Comparison of ENCODE assay signal across 1 cellular context in the genomic region with DNA sequence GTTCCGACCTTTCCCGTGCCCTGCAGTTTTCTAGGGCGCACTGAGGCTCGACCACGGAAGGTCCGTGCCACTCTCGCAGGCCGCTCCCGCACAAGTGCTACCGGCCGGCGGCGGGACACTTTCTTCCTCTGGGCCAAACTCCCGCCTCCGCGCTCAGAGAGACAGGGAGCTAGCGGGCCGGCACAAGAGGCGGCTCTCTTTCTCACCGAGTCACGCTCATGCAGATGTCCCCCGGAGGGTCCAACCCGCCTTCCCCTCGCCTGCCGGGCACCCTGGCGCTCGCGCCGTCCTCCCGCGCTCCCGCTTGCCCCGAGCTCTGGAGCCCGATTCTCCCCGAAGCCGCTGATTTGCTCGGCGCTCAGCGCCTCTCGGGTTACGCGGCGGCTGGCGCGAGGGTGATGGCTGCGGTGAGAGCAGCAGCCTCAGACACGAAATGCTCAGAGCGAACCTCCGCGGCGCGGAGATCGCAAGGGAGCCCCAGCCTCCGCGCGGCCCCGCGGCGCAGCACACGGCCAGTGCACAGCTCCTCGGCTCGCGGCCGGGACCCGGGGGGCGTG.
TF ChIP-seq lines count a peak whose summit lies in the region.

No MANE protein-coding gene starts in this region.

TF ChIP-seq in HEK293, 187 proteins besides CTCF, POLR2A, EP300 and RAD21 (continued from another document):
- TF ChIP-seq KLF16 (tag by site-specific recombination; IDR thresholded peaks at IDR 0.05) (0 out of 2 replicates have a peak, but pooled peaks have one; percentile 21), ZSCAN30 (tag by site-specific recombination; IDR thresholded peaks at IDR 0.05) (no peak), GLIS1 (tag by site-specific recombination; IDR thresholded peaks at IDR 0.05) (0 out of 2 replicates have a peak, but pooled peaks have one; percentile 5), OSR2 (tag by site-specific recombination; IDR thresholded peaks at IDR 0.05) (no peak), ZNF777 (tag by site-specific recombination; IDR thresholded peaks at IDR 0.05; ENCODE audit: borderline replicate concordance) (no peak), ZBTB17 (tag by site-specific recombination; IDR thresholded peaks at IDR 0.05) (peak; percentile 94), ZNF626 (tag by site-specific recombination; IDR thresholded peaks at IDR 0.05) (no peak), ZNF114 (tag by site-specific recombination; IDR thresholded peaks at IDR 0.05) (no peak), ZNF394 (tag by site-specific recombination; IDR thresholded peaks at IDR 0.05; ENCODE audit: borderline replicate concordance) (0 out of 2 replicates have a peak, but pooled peaks have one; percentile 17), ZBTB20 (tag by site-specific recombination; IDR thresholded peaks at IDR 0.05) (peak; percentile 77), ZNF558 (tag by site-specific recombination; IDR thresholded peaks at IDR 0.05) (no peak), ZNF660 (tag by site-specific recombination; IDR thresholded peaks at IDR 0.05) (peak; percentile 17; the same call in 1 of the 2 replicates), SP7 (tag by site-specific recombination; IDR thresholded peaks at IDR 0.05) (peak; percentile 36; the same call in 1 of the 2 replicates), GLI4 (tag by site-specific recombination; IDR thresholded peaks at IDR 0.05) (no peak; the same call in 1 of the 2 replicates), ZEB2 (tag by site-specific recombination; IDR thresholded peaks at IDR 0.05) (peak; percentile 24; the same call in 1 of the 2 replicates), ZBTB8A (tag by site-specific recombination; IDR thresholded peaks at IDR 0.05) (peak; percentile 17)
- TF ChIP-seq, protein P1, sequence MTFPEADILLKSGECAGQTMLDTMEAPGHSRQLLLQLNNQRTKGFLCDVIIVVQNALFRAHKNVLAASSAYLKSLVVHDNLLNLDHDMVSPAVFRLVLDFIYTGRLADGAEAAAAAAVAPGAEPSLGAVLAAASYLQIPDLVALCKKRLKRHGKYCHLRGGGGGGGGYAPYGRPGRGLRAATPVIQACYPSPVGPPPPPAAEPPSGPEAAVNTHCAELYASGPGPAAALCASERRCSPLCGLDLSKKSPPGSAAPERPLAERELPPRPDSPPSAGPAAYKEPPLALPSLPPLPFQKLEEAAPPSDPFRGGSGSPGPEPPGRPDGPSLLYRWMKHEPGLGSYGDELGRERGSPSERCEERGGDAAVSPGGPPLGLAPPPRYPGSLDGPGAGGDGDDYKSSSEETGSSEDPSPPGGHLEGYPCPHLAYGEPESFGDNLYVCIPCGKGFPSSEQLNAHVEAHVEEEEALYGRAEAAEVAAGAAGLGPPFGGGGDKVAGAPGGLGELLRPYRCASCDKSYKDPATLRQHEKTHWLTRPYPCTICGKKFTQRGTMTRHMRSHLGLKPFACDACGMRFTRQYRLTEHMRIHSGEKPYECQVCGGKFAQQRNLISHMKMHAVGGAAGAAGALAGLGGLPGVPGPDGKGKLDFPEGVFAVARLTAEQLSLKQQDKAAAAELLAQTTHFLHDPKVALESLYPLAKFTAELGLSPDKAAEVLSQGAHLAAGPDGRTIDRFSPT (tag by site-specific recombination; IDR thresholded peaks at IDR 0.05), result 0 out of 2 replicates have a peak, but pooled peaks have one; percentile 22
- TF ChIP-seq, protein P2, sequence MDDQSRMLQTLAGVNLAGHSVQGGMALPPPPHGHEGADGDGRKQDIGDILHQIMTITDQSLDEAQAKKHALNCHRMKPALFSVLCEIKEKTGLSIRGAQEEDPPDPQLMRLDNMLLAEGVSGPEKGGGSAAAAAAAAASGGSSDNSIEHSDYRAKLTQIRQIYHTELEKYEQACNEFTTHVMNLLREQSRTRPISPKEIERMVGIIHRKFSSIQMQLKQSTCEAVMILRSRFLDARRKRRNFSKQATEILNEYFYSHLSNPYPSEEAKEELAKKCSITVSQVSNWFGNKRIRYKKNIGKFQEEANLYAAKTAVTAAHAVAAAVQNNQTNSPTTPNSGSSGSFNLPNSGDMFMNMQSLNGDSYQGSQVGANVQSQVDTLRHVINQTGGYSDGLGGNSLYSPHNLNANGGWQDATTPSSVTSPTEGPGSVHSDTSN (CRISPR knock-in tag; IDR thresholded peaks at IDR 0.05), result peak; percentile 23; the same call in 1 of the 2 replicates
- TF ChIP-seq, protein P3, sequence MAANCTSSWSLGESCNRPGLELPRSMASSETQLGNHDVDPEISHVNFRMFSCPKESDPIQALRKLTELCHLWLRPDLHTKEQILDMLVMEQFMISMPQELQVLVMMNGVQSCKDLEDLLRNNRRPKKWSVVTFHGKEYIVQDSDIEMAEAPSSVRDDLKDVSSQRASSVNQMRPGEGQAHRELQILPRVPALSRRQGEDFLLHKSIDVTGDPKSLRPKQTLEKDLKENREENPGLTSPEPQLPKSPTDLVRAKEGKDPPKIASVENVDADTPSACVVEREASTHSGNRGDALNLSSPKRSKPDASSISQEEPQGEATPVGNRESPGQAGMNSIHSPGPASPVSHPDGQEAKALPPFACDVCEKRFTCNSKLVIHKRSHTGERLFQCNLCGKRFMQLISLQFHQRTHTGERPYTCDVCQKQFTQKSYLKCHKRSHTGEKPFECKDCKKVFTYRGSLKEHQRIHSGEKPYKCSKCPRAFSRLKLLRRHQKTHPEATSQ (tag by site-specific recombination; IDR thresholded peaks at IDR 0.05), result no peak
- TF ChIP-seq, protein P4, sequence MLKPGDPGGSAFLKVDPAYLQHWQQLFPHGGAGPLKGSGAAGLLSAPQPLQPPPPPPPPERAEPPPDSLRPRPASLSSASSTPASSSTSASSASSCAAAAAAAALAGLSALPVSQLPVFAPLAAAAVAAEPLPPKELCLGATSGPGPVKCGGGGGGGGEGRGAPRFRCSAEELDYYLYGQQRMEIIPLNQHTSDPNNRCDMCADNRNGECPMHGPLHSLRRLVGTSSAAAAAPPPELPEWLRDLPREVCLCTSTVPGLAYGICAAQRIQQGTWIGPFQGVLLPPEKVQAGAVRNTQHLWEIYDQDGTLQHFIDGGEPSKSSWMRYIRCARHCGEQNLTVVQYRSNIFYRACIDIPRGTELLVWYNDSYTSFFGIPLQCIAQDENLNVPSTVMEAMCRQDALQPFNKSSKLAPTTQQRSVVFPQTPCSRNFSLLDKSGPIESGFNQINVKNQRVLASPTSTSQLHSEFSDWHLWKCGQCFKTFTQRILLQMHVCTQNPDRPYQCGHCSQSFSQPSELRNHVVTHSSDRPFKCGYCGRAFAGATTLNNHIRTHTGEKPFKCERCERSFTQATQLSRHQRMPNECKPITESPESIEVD (tag by site-specific recombination; IDR thresholded peaks at IDR 0.05), result no peak
- TF ChIP-seq, protein P5, sequence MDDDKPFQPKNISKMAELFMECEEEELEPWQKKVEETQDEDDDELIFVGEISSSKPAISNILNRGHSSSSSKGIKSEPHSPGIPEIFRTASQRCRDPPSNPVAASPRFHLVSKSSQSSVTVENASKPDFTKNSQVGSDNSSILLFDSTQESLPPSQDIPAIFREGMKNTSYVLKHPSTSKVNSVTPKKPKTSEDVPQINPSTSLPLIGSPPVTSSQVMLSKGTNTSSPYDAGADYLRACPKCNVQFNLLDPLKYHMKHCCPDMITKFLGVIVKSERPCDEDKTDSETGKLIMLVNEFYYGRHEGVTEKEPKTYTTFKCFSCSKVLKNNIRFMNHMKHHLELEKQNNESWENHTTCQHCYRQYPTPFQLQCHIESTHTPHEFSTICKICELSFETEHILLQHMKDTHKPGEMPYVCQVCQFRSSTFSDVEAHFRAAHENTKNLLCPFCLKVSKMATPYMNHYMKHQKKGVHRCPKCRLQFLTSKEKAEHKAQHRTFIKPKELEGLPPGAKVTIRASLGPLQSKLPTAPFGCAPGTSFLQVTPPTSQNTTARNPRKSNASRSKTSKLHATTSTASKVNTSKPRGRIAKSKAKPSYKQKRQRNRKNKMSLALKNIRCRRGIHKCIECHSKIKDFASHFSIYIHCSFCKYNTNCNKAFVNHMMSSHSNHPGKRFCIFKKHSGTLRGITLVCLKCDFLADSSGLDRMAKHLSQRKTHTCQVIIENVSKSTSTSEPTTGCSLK (tag by site-specific recombination; IDR thresholded peaks at IDR 0.05), result no peak
- TF ChIP-seq, protein P6, sequence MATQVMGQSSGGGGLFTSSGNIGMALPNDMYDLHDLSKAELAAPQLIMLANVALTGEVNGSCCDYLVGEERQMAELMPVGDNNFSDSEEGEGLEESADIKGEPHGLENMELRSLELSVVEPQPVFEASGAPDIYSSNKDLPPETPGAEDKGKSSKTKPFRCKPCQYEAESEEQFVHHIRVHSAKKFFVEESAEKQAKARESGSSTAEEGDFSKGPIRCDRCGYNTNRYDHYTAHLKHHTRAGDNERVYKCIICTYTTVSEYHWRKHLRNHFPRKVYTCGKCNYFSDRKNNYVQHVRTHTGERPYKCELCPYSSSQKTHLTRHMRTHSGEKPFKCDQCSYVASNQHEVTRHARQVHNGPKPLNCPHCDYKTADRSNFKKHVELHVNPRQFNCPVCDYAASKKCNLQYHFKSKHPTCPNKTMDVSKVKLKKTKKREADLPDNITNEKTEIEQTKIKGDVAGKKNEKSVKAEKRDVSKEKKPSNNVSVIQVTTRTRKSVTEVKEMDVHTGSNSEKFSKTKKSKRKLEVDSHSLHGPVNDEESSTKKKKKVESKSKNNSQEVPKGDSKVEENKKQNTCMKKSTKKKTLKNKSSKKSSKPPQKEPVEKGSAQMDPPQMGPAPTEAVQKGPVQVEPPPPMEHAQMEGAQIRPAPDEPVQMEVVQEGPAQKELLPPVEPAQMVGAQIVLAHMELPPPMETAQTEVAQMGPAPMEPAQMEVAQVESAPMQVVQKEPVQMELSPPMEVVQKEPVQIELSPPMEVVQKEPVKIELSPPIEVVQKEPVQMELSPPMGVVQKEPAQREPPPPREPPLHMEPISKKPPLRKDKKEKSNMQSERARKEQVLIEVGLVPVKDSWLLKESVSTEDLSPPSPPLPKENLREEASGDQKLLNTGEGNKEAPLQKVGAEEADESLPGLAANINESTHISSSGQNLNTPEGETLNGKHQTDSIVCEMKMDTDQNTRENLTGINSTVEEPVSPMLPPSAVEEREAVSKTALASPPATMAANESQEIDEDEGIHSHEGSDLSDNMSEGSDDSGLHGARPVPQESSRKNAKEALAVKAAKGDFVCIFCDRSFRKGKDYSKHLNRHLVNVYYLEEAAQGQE (tag by site-specific recombination; IDR thresholded peaks at IDR 0.05), result no peak
